ENCODE assay signal across 9 cellular contexts in the genomic region with DNA sequence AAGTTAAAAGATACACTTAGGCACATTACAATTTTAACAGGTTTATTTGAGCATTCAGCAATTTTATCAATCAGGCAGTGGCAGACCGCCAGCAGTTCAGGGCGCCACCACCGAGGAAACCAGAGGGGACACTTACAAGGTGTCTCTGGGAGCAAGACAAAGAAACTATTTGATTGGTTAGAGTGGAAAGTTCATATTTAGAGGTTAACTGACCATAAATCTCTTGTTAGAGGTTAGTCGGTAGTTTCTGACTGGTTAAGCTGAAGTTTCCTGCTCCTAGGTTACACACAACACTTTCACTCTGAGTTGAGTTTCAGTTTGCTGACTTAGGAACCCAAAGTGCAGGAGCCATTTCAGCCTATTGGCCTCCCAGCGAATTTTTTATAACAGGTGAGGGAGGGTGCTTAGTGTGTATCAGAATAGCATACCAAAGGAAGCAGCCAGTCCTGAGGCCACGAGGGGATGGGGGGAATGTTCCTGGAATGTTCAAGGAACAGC. TPM values are rescaled to one million over a fixed set of nuclear protein-coding genes. Genes with fewer than 3 reads are reported as not detected.
DNase-seq lines count a peak whose midpoint lies in the region; ATAC-seq and TF ChIP-seq lines count a peak whose summit lies in the region.
"Had no signal": no experiment of that assay in that cellular context is flagged by ENCODE, and none has a peak within 500 bp of the region (broad histone marks: within the 10 kb centered on the region; RNA-seq: fewer than 3 reads in every experiment).

No MANE protein-coding gene starts in this region.

- CTCF ChIA-PET in CD4-positive, alpha-beta T cell (lab: Charles Lee), result interaction anchor here (1.3 to 2.0 kb wide), 3 partner anchors 11 to 76 kb away, joined by 3 to 5 read pairs (median 3); no protein-coding TSS in a partner anchor

- peak overlapping the region; percentile 43 for H3K4me3 Mint-ChIP-seq in CD4-positive, alpha-beta T cell
- peak overlapping the region; percentile 58 for H3K4me3 Mint-ChIP-seq in activated naive CD8-positive, alpha-beta T cell
- H3K4me3 Mint-ChIP-seq: brain had no signal

- no peaks in the 10 kb centered on the region for H3K27me3 Mint-ChIP-seq in CD4-positive, alpha-beta T cell
- H3K27me3 Mint-ChIP-seq in activated naive CD8-positive, alpha-beta T cell, result no peaks in the 10 kb centered on the region
- H3K27me3 Mint-ChIP-seq: brain had no signal

- no peaks in the 10 kb centered on the region for H3K36me3 Mint-ChIP-seq in CD4-positive, alpha-beta T cell (ENCODE audit: low read depth)
- peaks cover 6% of the 10 kb centered on the region for H3K36me3 Mint-ChIP-seq in activated naive CD8-positive, alpha-beta T cell

- DNase-seq in CD4-positive, alpha-beta T cell, result no peak
- DNase-seq in GM19238 (ENCODE audit: insufficient read length, low spot score) (peak; percentile 35), cardiac septum (ENCODE audit: low spot score) (no peak), NAMALWA (ENCODE audit: low spot score) (no peak), medulla oblongata (ENCODE audit: extremely low spot score) (no peak), SK-N-DZ (ENCODE audit: low spot score) (no peak)

- no peaks in the 10 kb centered on the region for H3K9me3 Mint-ChIP-seq in CD4-positive, alpha-beta T cell
- no peaks in the 10 kb centered on the region for H3K9me3 Mint-ChIP-seq in activated naive CD8-positive, alpha-beta T cell (ENCODE audit: low read depth)
- H3K9me3 Mint-ChIP-seq: brain had no signal

- peak overlapping the region; percentile 82 for H3K27ac Mint-ChIP-seq in CD4-positive, alpha-beta T cell
- peak overlapping the region; percentile 67 for H3K27ac Mint-ChIP-seq in activated naive CD8-positive, alpha-beta T cell

- H3K27me3 ChIP-seq in CD4-positive, alpha-beta T cell (ENCODE audit: control insufficient read depth, insufficient read depth, low read length), result no peaks in the 10 kb centered on the region

- H3K4me1 Mint-ChIP-seq in CD4-positive, alpha-beta T cell (ENCODE audit: low read depth), result peaks cover 50% of the 10 kb centered on the region
- H3K4me1 Mint-ChIP-seq in activated naive CD8-positive, alpha-beta T cell (ENCODE audit: low read depth), result peaks cover 52% of the 10 kb centered on the region
- H3K4me1 Mint-ChIP-seq: brain had no signal

- H3K27ac ChIP-seq in CD4-positive, alpha-beta T cell (ENCODE audit: low read depth, low read length), result no peak overlapping the region

- peak; percentile 53 for ATAC-seq in CD4-positive, alpha-beta T cell (ENCODE audit: poor library complexity)
- ATAC-seq in HG03135 (IDR thresholded peaks at IDR 0.05; ENCODE audit: unreplicated experiment), result peak; percentile 80

- intact Hi-C loops in CD4-positive, alpha-beta T cell (cut with DNase I, micrococcal nuclease), result no loop called here
- intact Hi-C loops in cardiac septum (cut with DNase I), result no loop called here

- no peak for TF ChIP-seq CTCF in CD4-positive, alpha-beta T cell (IDR thresholded peaks at IDR 0.05)

- no peaks in the 10 kb centered on the region for H3K9me3 ChIP-seq in CD4-positive, alpha-beta T cell (ENCODE audit: control insufficient read depth, low read length)

- POLR2A ChIA-PET in CD4-positive, alpha-beta T cell (lab: Charles Lee), result interaction anchor here (1.4 kb wide), 1 partner anchor 31 kb away, joined by 6 read pairs; a partner anchor contains a TSS

RNA-seq across cellular contexts. Expression of a gene that starts 10.8 kb away (rescaled TPM):
- total RNA-seq in CD4-positive, alpha-beta T cell, result 10 to 100 TPM; 30.1 to 33.2 TPM
- not detected for total RNA-seq in cardiac septum
- not detected in 2 replicates for polyA plus RNA-seq in SK-N-DZ (2014; cell fraction: cytosol; rRNA removed)
- 0.27 and 0.53 TPM in 2 replicates for polyA plus RNA-seq in SK-N-DZ (2014; cell fraction: nucleus; rRNA removed)

RNA-seq across cellular contexts. Expression of a gene that starts 31.2 kb away (rescaled TPM):
- 1 to 10 TPM; 4.0 to 5.5 TPM for total RNA-seq in CD4-positive, alpha-beta T cell
- total RNA-seq in cardiac septum, result 0.43 TPM
- polyA plus RNA-seq in SK-N-DZ (2014; cell fraction: cytosol; rRNA removed), result 1.8 and 2.8 TPM in 2 replicates
- polyA plus RNA-seq in SK-N-DZ (2014; cell fraction: nucleus; rRNA removed), result 7.9 TPM in 2 replicates

RNA-seq across cellular contexts. Expression of a gene that starts 31.8 kb away (rescaled TPM):
- total RNA-seq in CD4-positive, alpha-beta T cell, result 10 to 100 TPM; 16.4 to 18.7 TPM
- 0.92 TPM for total RNA-seq in cardiac septum
- 109 and 118 TPM in 2 replicates for polyA plus RNA-seq in SK-N-DZ (2014; cell fraction: cytosol; rRNA removed)
- polyA plus RNA-seq in SK-N-DZ (2014; cell fraction: nucleus; rRNA removed), result 183 and 215 TPM in 2 replicates

RNA-seq across cellular contexts. Expression of a gene that starts 40.5 kb away (rescaled TPM):
- total RNA-seq in CD4-positive, alpha-beta T cell, result 10 to 100 TPM; 12.7 to 13.2 TPM
- 1.5 TPM for total RNA-seq in cardiac septum
- 5.6 and 6.3 TPM in 2 replicates for polyA plus RNA-seq in SK-N-DZ (2014; cell fraction: cytosol; rRNA removed)
- polyA plus RNA-seq in SK-N-DZ (2014; cell fraction: nucleus; rRNA removed), result 18.9 and 32.3 TPM in 2 replicates

RNA-seq across cellular contexts. Expression of a gene that starts 50.4 kb away (rescaled TPM):
- total RNA-seq in CD4-positive, alpha-beta T cell, result 10 to 100 TPM; 37.9 to 42.6 TPM
- total RNA-seq in cardiac septum, result 11.4 TPM
- 9.0 and 9.4 TPM in 2 replicates for polyA plus RNA-seq in SK-N-DZ (2014; cell fraction: cytosol; rRNA removed)
- 47.1 and 58.1 TPM in 2 replicates for polyA plus RNA-seq in SK-N-DZ (2014; cell fraction: nucleus; rRNA removed)

Comparison
In these comparisons a context has a peak if more than half of its experiments do, and no peak if none do; other contexts are left out.
1. RNA of a gene that starts 10.8 kb away (total RNA-seq): 30.1 to 33.2 TPM in CD4-positive, alpha-beta T cell; not detected in cardiac septum (single experiment); every median in the first group is over 10 times any median in the second.